In the genomic region with DNA sequence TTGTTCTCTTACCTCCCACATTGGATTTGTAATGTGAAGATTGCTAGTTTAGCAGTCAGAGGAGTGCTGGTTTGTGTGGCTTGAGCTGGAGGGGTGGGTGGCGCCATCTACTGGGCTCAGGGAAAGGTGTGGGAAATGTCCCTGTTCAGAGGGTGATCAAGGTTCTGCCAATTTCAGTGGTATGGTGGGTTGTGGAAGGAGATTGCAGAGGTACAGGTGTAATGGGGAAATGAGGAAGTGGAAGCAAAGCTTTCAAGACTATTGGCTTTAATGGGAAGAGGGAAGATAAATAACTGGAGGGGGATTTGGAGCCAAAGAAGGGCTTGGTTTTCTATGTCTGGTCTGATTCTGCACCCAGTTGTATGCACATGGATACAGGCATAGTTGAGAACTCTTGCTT, we compare ENCODE assay signal across 8 cellular contexts.
A peak's percentile ranks its signal among the peaks of the same experiment; 100 is the strongest.
DNase-seq lines count a peak whose midpoint lies in the region; ATAC-seq, FAIRE-seq and TF ChIP-seq lines count a peak whose summit lies in the region.

No MANE protein-coding gene starts in this region.

- no peaks in the 10 kb centered on the region for H3K36me3 Mint-ChIP-seq in activated T-cell treated with anti-CD3 and anti-CD28 coated beads, Interleukin-2, amount 50 U/mL, for 24 hours (ENCODE audit: low read depth)
- H3K36me3 Mint-ChIP-seq in osteocyte (ENCODE audit: unreplicated experiment): peaks cover 40% of the 10 kb centered on the region

- CTCF ChIA-PET in AG04449 (lab: Yijun Ruan, JAX): interaction anchor here (0.6 to 3.6 kb wide), 9 partner anchors 8 to 480 kb away, joined by 3 to 25 read pairs (median 3); no protein-coding TSS in a partner anchor

- peaks cover 38% of the 10 kb centered on the region for H3K27me3 Mint-ChIP-seq in activated T-cell treated with anti-CD3 and anti-CD28 coated beads, Interleukin-2, amount 50 U/mL, for 24 hours
- H3K27me3 Mint-ChIP-seq in osteocyte (ENCODE audit: unreplicated experiment): no peaks in the 10 kb centered on the region

- H3K4me1 Mint-ChIP-seq in activated T-cell treated with anti-CD3 and anti-CD28 coated beads, Interleukin-2, amount 50 U/mL, for 24 hours (ENCODE audit: low read depth): no peaks in the 10 kb centered on the region
- peaks cover 26% of the 10 kb centered on the region for H3K4me1 Mint-ChIP-seq in osteocyte (ENCODE audit: unreplicated experiment)

- DNase-seq in AG04449 (ENCODE audit: low read depth, low spot score): no peak
- DNase-seq in GM13976 (ENCODE audit: low spot score): peak; percentile 66
- peak; percentile 46 for DNase-seq in NOMO-1 treated with DMSO at 0.1 percent for 48 hours (lab: John Stamatoyannopoulos, UW; ENCODE audit: unreplicated experiment)
- peak; percentile 56 for DNase-seq in activated T-cell treated with anti-CD3 and anti-CD28 coated beads, Interleukin-2, amount 50 U/mL, for 24 hours
- DNase-seq in frontal cortex (ENCODE audit: low spot score in 2 of 2): peak; percentile 10 to 54
- DNase-seq in osteocyte (ENCODE audit: extremely low spot score, unreplicated experiment): no peak

- H3K4me3 Mint-ChIP-seq in activated T-cell treated with anti-CD3 and anti-CD28 coated beads, Interleukin-2, amount 50 U/mL, for 24 hours: no peak overlapping the region
- no peak overlapping the region for H3K4me3 Mint-ChIP-seq in osteocyte (ENCODE audit: unreplicated experiment)

- POLR2A ChIA-PET in AG04449 (lab: Yijun Ruan, JAX): no interaction called here

- in situ Hi-C loops in GM13976 (cut with MboI; ENCODE audit: low sequenced_read_pairs, unreplicated experiment): no loop called here

- no peak for FAIRE-seq in frontal cortex (lab: Jason Lieb, UNC)

- no peak overlapping the region for H3K4me3 ChIP-seq in AG04449 (ENCODE audit: low read depth, low read length)

- TF ChIP-seq CTCF in AG04449 (IDR thresholded peaks at IDR 0.05; ENCODE audit: insufficient read depth, low read length, missing control alignments) (peak; percentile 64), GM13976 (IDR thresholded peaks at IDR 0.05; ENCODE audit: borderline replicate concordance, control extremely low read depth, extremely low read depth, insufficient read depth, missing control alignments) (peak; percentile 85), osteocyte (IDR thresholded peaks at IDR 0.05) (peak; percentile 84)

- H3K27ac Mint-ChIP-seq in activated T-cell treated with anti-CD3 and anti-CD28 coated beads, Interleukin-2, amount 50 U/mL, for 24 hours: no peak overlapping the region
- H3K27ac Mint-ChIP-seq in osteocyte (ENCODE audit: unreplicated experiment): no peak overlapping the region

- H3K9me3 Mint-ChIP-seq in activated T-cell treated with anti-CD3 and anti-CD28 coated beads, Interleukin-2, amount 50 U/mL, for 24 hours: no peaks in the 10 kb centered on the region
- no peaks in the 10 kb centered on the region for H3K9me3 Mint-ChIP-seq in osteocyte (ENCODE audit: unreplicated experiment)

- ATAC-seq in HG03432 (IDR thresholded peaks at IDR 0.05; ENCODE audit: unreplicated experiment) (peak; percentile 82), HG02973 (IDR thresholded peaks at IDR 0.05; ENCODE audit: unreplicated experiment) (no peak)

Comparison
In these comparisons a context has a peak if more than half of its experiments do, and no peak if none do; other contexts are left out.
1. DNase-seq: peak in GM13976 (single experiment), NOMO-1 treated with DMSO at 0.1 percent for 48 hours (single experiment), activated T-cell treated with anti-CD3 and anti-CD28 coated beads, Interleukin-2, amount 50 U/mL, for 24 hours (single experiment) and frontal cortex (2 of 2); none in AG04449 (single experiment) and osteocyte (single experiment).
2. Peak in every context shown above with its lines, with median percentiles within 50 percentile points of each other: CTCF ChIP-seq.